ENCODE assay signal across 8 cellular contexts in the genomic region with DNA sequence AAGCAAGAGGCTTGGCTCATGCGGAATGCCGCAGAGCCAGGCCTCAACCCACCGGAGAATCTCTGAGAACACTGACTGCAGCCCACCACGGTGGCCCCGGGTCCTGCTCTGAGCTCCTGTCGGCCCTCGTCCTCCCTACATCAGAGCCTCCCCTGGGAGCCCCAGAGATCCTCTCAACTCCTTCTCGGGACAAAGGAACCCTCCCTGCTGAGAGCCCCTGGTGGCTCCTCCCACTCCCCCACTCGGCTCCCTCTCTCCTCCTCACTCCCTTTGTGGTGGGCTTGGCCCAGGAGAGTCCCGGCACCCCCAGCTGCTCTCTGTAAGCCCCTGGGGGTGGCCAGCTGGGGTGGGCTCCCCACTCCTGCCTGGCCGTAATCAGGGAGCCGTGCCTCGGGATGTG. TPM values are rescaled to one million over a fixed set of nuclear protein-coding genes. Genes with fewer than 3 reads are reported as not detected.
DNase-seq lines count a peak whose midpoint lies in the region; ATAC-seq, FAIRE-seq and TF ChIP-seq lines count a peak whose summit lies in the region.

No MANE protein-coding gene starts in this region.

- DNase-seq in DMS53 (lab: John Stamatoyannopoulos, UW) (peak; percentile 45), DMS53 treated with DMSO at 0.1 percent for 48 hours (lab: John Stamatoyannopoulos, UW; ENCODE audit: unreplicated experiment) (no peak), NCI-H1436 (lab: John Stamatoyannopoulos, UW) (peak; percentile 91), bronchial epithelial cell (ENCODE audit: low read depth) (no peak), kidney tubule cell (ENCODE audit: low spot score) (no peak)

- no peak for FAIRE-seq in bronchial epithelial cell (lab: Jason Lieb, UNC)

- no peak for TF ChIP-seq CTCF in bronchial epithelial cell (IDR thresholded peaks at IDR 0.05; ENCODE audit: insufficient read depth, low read length, severe bottlenecking)

- no peaks in the 10 kb centered on the region for H3K27me3 ChIP-seq in bronchial epithelial cell (ENCODE audit: control insufficient read depth, insufficient read depth, low read length)
- H3K27me3 ChIP-seq in mononuclear cell (ENCODE audit: insufficient read depth, low read length): no peaks in the 10 kb centered on the region

- H3K4me1 ChIP-seq in mononuclear cell (ENCODE audit: insufficient read depth, low read length): peaks cover 41% of the 10 kb centered on the region

- H3K9me3 ChIP-seq in mononuclear cell (ENCODE audit: low read depth, low read length): no peaks in the 10 kb centered on the region

- H3K4me3 ChIP-seq in bronchial epithelial cell (ENCODE audit: low read depth, low read length): peak overlapping the region; percentile 45
- peak overlapping the region; percentile 39 for H3K4me3 ChIP-seq in mononuclear cell (ENCODE audit: low read length)

- H3K36me3 ChIP-seq in bronchial epithelial cell (ENCODE audit: control insufficient read depth, insufficient read depth, low read length): no peaks in the 10 kb centered on the region

- ATAC-seq in HG02642 (IDR thresholded peaks at IDR 0.05; ENCODE audit: poor library complexity, unreplicated experiment) (no peak), HG02571 (IDR thresholded peaks at IDR 0.05; ENCODE audit: unreplicated experiment) (no peak)

RNA-seq across cellular contexts. Expression of a gene that starts 11.1 kb away (rescaled TPM):
- 26.2 and 26.6 TPM in 2 replicates for total RNA-seq in bronchial epithelial cell
- total RNA-seq in mononuclear cell: 21.6 TPM

RNA-seq across cellular contexts. Expression of a gene that starts 45.7 kb away (rescaled TPM):
- total RNA-seq in bronchial epithelial cell (18.2 and 34.3 TPM in 2 replicates), mononuclear cell (1.9 TPM)

Comparison
In these comparisons a context has a peak if more than half of its experiments do, and no peak if none do; other contexts are left out.
1. DNase-seq: peak in DMS53 (single experiment) and NCI-H1436 (single experiment); none in DMS53 treated with DMSO at 0.1 percent for 48 hours (single experiment), bronchial epithelial cell (single experiment) and kidney tubule cell (single experiment).